Comparison of ENCODE assay signal across 26 cellular contexts in the genomic region with DNA sequence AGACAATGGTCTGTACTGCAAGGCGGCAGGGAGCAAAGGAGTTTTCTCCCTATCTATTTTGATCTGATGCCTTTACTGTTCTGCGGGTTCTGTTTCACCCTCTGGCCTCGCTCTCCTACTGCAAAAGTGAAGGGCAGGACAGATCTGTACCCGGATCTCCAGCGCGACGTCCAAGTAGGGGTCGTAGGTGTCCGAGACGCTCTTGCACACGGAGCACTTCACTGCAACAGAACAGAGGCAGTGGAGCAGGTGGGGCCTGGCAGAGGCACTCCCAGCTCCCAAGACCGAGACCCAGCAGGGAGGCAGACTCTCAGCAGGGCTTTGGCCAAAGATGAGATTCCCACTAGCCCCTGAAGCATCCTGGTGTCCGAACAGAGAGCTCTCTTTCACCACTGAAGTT. TPM values are rescaled to one million over a fixed set of nuclear protein-coding genes. Genes with fewer than 3 reads are reported as not detected.
DNase-seq lines count a peak whose midpoint lies in the region; ATAC-seq and TF ChIP-seq lines count a peak whose summit lies in the region.
"Had no signal": no experiment of that assay in that cellular context is flagged by ENCODE, and none has a peak within 500 bp of the region (broad histone marks: within the 10 kb centered on the region; RNA-seq: fewer than 3 reads in every experiment).

No MANE protein-coding gene starts in this region.

- H3K79me2 ChIP-seq in mammary epithelial cell (ENCODE audit: insufficient read depth, low read length), result peaks cover 32% of the 10 kb centered on the region

- H3K36me3 Mint-ChIP-seq in T-helper 1 cell treated with Interleukin-12 subunit alpha and Interleukin-12 subunit beta and Interleukin-4 antibody, amounts not matched to agents 30 μg/mL and 1 μg/mL, for 36 hours (ENCODE audit: low read depth), result peaks cover 71% of the 10 kb centered on the region

- H3K9ac ChIP-seq in mammary epithelial cell (ENCODE audit: insufficient read depth, low read length), result no peak overlapping the region
- H3K9ac ChIP-seq: GM23248 had no signal

- H3K27me3 ChIP-seq in right atrium auricular region, result no peaks in the 10 kb centered on the region
- H3K27me3 ChIP-seq in mammary epithelial cell (ENCODE audit: insufficient read depth, low read length), result no peaks in the 10 kb centered on the region
- H3K27me3 ChIP-seq: gastroesophageal sphincter had no signal

- H3K9me3 Mint-ChIP-seq in T-helper 1 cell treated with Interleukin-12 subunit alpha and Interleukin-12 subunit beta and Interleukin-4 antibody, amounts not matched to agents 30 μg/mL and 1 μg/mL, for 36 hours, result no peaks in the 10 kb centered on the region
- H3K9me3 Mint-ChIP-seq: activated naive CD4-positive, alpha-beta T cell treated with anti-CD3 and anti-CD28 coated beads, Interleukin-2, amount 50 U/mL, for 72 hours; activated T-cell treated with anti-CD3 and anti-CD28 coated beads, Interleukin-2, amount 50 U/mL, for 72 hours; dendritic cell treated with granulocyte-macrophage colony-stimulating factor and Interleukin-4, amounts not matched to agents 40 ng/mL and 50 ng/mL, for 4 days; WTC11 had no signal

- peaks cover 48% of the 10 kb centered on the region for H3K4me1 Mint-ChIP-seq in T-helper 1 cell treated with Interleukin-12 subunit alpha and Interleukin-12 subunit beta and Interleukin-4 antibody, amounts not matched to agents 30 μg/mL and 1 μg/mL, for 36 hours (ENCODE audit: low read depth)
- H3K4me1 Mint-ChIP-seq: WTC11 had no signal

- WGBS in mammary epithelial cell (ENCODE audit: low coverage, missing lambda C conversion rate), result 98% methylated on average over 8 of the region's 13 CpGs

- no peak overlapping the region for H3K27ac ChIP-seq in right atrium auricular region
- peak overlapping the region in 1 of 2 donors; percentile 7 for H3K27ac ChIP-seq in coronary artery
- no peak overlapping the region for H3K27ac ChIP-seq in mammary epithelial cell (ENCODE audit: insufficient read depth, low read depth, low read length)
- H3K27ac ChIP-seq: 22Rv1, psoas muscle, thoracic aorta had no signal

- no peak for TF ChIP-seq CTCF in right atrium auricular region (IDR thresholded peaks at IDR 0.05)
- TF ChIP-seq CTCF in coronary artery (IDR thresholded peaks at IDR 0.05), result no peak
- no peak for TF ChIP-seq CTCF in mammary epithelial cell (conservative IDR thresholded peaks at IDR 0.05 in 1 of 2, IDR thresholded peaks at IDR 0.05 in 1 of 2; ENCODE audit: extremely low read depth in 1 of 2, insufficient read depth in 1 of 2, low read depth in 1 of 2, low read length in 2 of 2)

- H3K4me2 ChIP-seq in mammary epithelial cell (ENCODE audit: insufficient read depth, low read depth, low read length), result no peak overlapping the region

- CTCF ChIA-PET in mammary epithelial cell (lab: Charles Lee; ENCODE audit: low non-redundant PET), result no interaction called here

- H3K4me1 ChIP-seq in right atrium auricular region, result no peaks in the 10 kb centered on the region
- H3K4me1 ChIP-seq in mammary epithelial cell (ENCODE audit: insufficient read depth, low read length), result no peaks in the 10 kb centered on the region
- H3K4me1 ChIP-seq: psoas muscle had no signal

- H3K9me3 ChIP-seq in right atrium auricular region (no peaks in the 10 kb centered on the region), mammary epithelial cell (replicated peaks; ENCODE audit: insufficient read depth, low read length) (no peaks in the 10 kb centered on the region)
- H3K9me3 ChIP-seq: gastroesophageal sphincter, psoas muscle, thoracic aorta had no signal

- no peak overlapping the region for H3K4me3 Mint-ChIP-seq in T-helper 1 cell treated with Interleukin-12 subunit alpha and Interleukin-12 subunit beta and Interleukin-4 antibody, amounts not matched to agents 30 μg/mL and 1 μg/mL, for 36 hours
- H3K4me3 Mint-ChIP-seq: dendritic cell treated with granulocyte-macrophage colony-stimulating factor and Interleukin-4, amounts not matched to agents 40 ng/mL and 50 ng/mL, for 4 days; WTC11 had no signal

- intact Hi-C loops in Right ventricle myocardium superior (cut with DNase I), result no loop called here
- intact Hi-C loops in mammary epithelial cell (cut with micrococcal nuclease), result no loop called here

- H3K36me3 ChIP-seq in right atrium auricular region, result peaks cover 99% of the 10 kb centered on the region
- peaks cover 35% of the 10 kb centered on the region for H3K36me3 ChIP-seq in mammary epithelial cell (ENCODE audit: insufficient read depth, low read length)

- H3K4me3 ChIP-seq in right atrium auricular region, result no peak overlapping the region
- H3K4me3 ChIP-seq in coronary artery, result no peak overlapping the region
- no peak overlapping the region for H3K4me3 ChIP-seq in mammary epithelial cell (replicated peaks in 1 of 3; ENCODE audit: insufficient read depth in 1 of 3, low read depth in 2 of 3, low read length in 3 of 3)
- H3K4me3 ChIP-seq: gastroesophageal sphincter, GM23248, psoas muscle, thoracic aorta had no signal

- peak overlapping the region; percentile 96 for H3K27ac Mint-ChIP-seq in T-helper 1 cell treated with Interleukin-12 subunit alpha and Interleukin-12 subunit beta and Interleukin-4 antibody, amounts not matched to agents 30 μg/mL and 1 μg/mL, for 36 hours
- H3K27ac Mint-ChIP-seq: dendritic cell treated with granulocyte-macrophage colony-stimulating factor and Interleukin-4, amounts not matched to agents 40 ng/mL and 50 ng/mL, for 4 days; WTC11 had no signal

- DNase-seq in T-helper 1 cell (no peak), Right ventricle myocardium superior (peak; percentile 16), right atrium auricular region (ENCODE audit: low spot score) (no peak), coronary artery (ENCODE audit: low spot score) (peak; percentile 59), mammary epithelial cell (no peak), COLO829 (ENCODE audit: low spot score) (no peak), middle frontal gyrus (ENCODE audit: extremely low spot score, low spot score) (no peak)
- DNase-seq: activated T-cell treated with anti-CD3 and anti-CD28 coated beads, Interleukin-2, amount 50 U/mL, for 72 hours; caudate nucleus; GM23248; hippocampal formation; naive B cell; NCI-H1048; NCI-H1694; nucleus accumbens; stimulated activated CD4-positive, alpha-beta T cell treated with anti-CD3 and anti-CD28 coated beads, Interleukin-15, amount 100 ng/mL, for 24 hours; stimulated activated naive CD4-positive, alpha-beta T cell had no signal

- in situ Hi-C loops in mammary epithelial cell (cut with MboI; ENCODE audit: low sequenced_read_pairs in 2 of 2), result no loop called here

- no peaks in the 10 kb centered on the region for H3K27me3 Mint-ChIP-seq in T-helper 1 cell treated with Interleukin-12 subunit alpha and Interleukin-12 subunit beta and Interleukin-4 antibody, amounts not matched to agents 30 μg/mL and 1 μg/mL, for 36 hours (ENCODE audit: low read depth)
- H3K27me3 Mint-ChIP-seq: dendritic cell treated with granulocyte-macrophage colony-stimulating factor and Interleukin-4, amounts not matched to agents 40 ng/mL and 50 ng/mL, for 4 days; naive B cell had no signal

- no TSS peak for BruUV-seq in mammary epithelial cell (replicated peaks; lab: Mats Ljungman, UMichigan)

- no peak overlapping the region for H2AFZ ChIP-seq in mammary epithelial cell (ENCODE audit: low read depth, low read length)
- H2AFZ ChIP-seq: GM23248 had no signal

- H4K20me1 ChIP-seq in mammary epithelial cell (ENCODE audit: insufficient read depth, low read length), result no peaks in the 10 kb centered on the region

- dilution Hi-C loops in mammary epithelial cell (cut with HindIII; ENCODE audit: low sequenced_read_pairs), result no loop called here

- ATAC-seq in Right ventricle myocardium superior (ENCODE audit: poor library complexity), result no peak
- ATAC-seq: activated naive CD4-positive, alpha-beta T cell treated with anti-CD3 and anti-CD28 coated beads, Interleukin-2, amount 50 U/mL, for 72 hours; activated T-cell treated with anti-CD3 and anti-CD28 coated beads, Interleukin-2, amount 50 U/mL, for 72 hours; gastroesophageal sphincter; left lobe of liver; psoas muscle; WTC11 had no signal

RNA-seq across cellular contexts. Expression of a gene that starts 19.8 kb away (rescaled TPM):
- total RNA-seq in Right ventricle myocardium superior, result 17.8 TPM
- total RNA-seq in right atrium auricular region, result 10 to 100 TPM; 15.4 to 18.1 TPM
- total RNA-seq in mammary epithelial cell, result 10 to 100 TPM; 35.7 to 80.8 TPM
- polyA plus RNA-seq in mammary epithelial cell, result 23.7 TPM
- 73.4 TPM for polyA minus RNA-seq in mammary epithelial cell

RNA-seq across cellular contexts. Expression of a gene that starts 38.8 kb away (rescaled TPM):
- total RNA-seq in Right ventricle myocardium superior, result 32.3 TPM
- total RNA-seq in right atrium auricular region, result 10 to 100 TPM; 23.8 to 31.0 TPM
- total RNA-seq in mammary epithelial cell, result 10 to 100 TPM; 25.8 to 35.7 TPM
- polyA plus RNA-seq in mammary epithelial cell, result 18.2 TPM
- 10.1 TPM for polyA minus RNA-seq in mammary epithelial cell

Comparison
In these comparisons a context has a peak if more than half of its experiments do, and no peak if none do; other contexts are left out.
1. DNase-seq: peak in Right ventricle myocardium superior (single experiment) and coronary artery (single experiment); none in T-helper 1 cell (0 of 5), right atrium auricular region (single experiment), mammary epithelial cell (single experiment), COLO829 (single experiment) and middle frontal gyrus (single experiment).